9 cellular contexts compared by ENCODE assay signal in the genomic region with DNA sequence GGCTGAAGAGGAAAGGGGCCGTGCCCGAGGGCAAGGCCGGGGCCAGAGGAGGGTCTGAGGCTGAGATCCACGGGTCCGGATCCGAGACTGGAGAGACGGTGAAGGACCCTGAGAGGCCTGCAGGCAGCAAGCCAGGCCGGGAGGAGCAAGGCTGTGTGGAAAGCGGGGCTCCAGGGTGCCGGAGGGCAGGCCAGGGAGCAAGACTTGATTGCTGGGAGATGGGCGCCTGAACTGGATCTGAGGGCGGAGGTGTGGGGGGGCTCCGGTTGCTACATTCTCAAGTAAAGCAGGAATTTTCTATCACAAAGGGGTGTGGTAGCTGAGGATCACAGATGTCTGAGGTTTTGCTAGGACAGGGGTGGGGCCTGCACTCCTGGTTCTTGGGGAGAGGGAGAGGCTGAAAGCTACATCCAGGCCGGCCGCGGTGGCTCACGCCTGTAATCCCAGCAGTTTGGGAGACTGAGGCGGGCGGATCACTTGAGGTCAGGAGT. TPM values are rescaled to one million over a fixed set of nuclear protein-coding genes. Genes with fewer than 3 reads are reported as not detected.
DNase-seq lines count a peak whose midpoint lies in the region; ATAC-seq and TF ChIP-seq lines count a peak whose summit lies in the region.
"Had no signal": no experiment of that assay in that cellular context is flagged by ENCODE, and none has a peak within 500 bp of the region (broad histone marks: within the 10 kb centered on the region; RNA-seq: fewer than 3 reads in every experiment).

No MANE protein-coding gene starts in this region.

- H3K9me3 ChIP-seq in naive thymus-derived CD4-positive, alpha-beta T cell (ENCODE audit: control insufficient read depth in 2 of 3, low read length in 3 of 3) = no peaks in the 10 kb centered on the region

- CTCF ChIA-PET in naive thymus-derived CD4-positive, alpha-beta T cell (lab: Charles Lee) = no interaction called here

- no peaks in the 10 kb centered on the region for H3K36me3 ChIP-seq in ACC112 (ENCODE audit: insufficient read depth, low read length)
- H3K36me3 ChIP-seq in H7 (replicated peaks; ENCODE audit: control insufficient read depth, insufficient read depth, low read length) = no peaks in the 10 kb centered on the region
- peaks cover 0 to 4% (median 0%) of the 10 kb centered on the region in 3 experiments for H3K36me3 ChIP-seq in naive thymus-derived CD4-positive, alpha-beta T cell (ENCODE audit: control insufficient read depth in 2 of 3, insufficient read depth in 3 of 3, low read length in 3 of 3)

- TF ChIP-seq CTCF in omental fat pad (IDR thresholded peaks at IDR 0.05) = no peak

- POLR2A ChIA-PET in naive thymus-derived CD4-positive, alpha-beta T cell (lab: Charles Lee) = interaction anchor here (3.8 kb wide), 1 partner anchor 10 kb away, joined by 21 read pairs; no protein-coding TSS in a partner anchor

- peak overlapping the region in 1 of 9 donors; percentile 88 for H3K27ac Mint-ChIP-seq in naive thymus-derived CD4-positive, alpha-beta T cell

- H3K27ac ChIP-seq in ACC112 (ENCODE audit: low read depth, low read length) (no peak overlapping the region), cingulate gyrus (ENCODE audit: low read depth, low read length) (peak overlapping the region; percentile 94)
- H3K27ac ChIP-seq in naive thymus-derived CD4-positive, alpha-beta T cell (ENCODE audit: low read depth, low read length) = no peak overlapping the region

- H3K4me1 Mint-ChIP-seq in naive thymus-derived CD4-positive, alpha-beta T cell = peaks cover 13 to 28% (median 23%) of the 10 kb centered on the region in 7 donors

- peaks cover 0 to 8% (median 0%) of the 10 kb centered on the region in 5 donors for H3K36me3 Mint-ChIP-seq in naive thymus-derived CD4-positive, alpha-beta T cell

- H3K9me3 Mint-ChIP-seq in naive thymus-derived CD4-positive, alpha-beta T cell = peaks cover 0 to 2% (median 0%) of the 10 kb centered on the region in 11 donors

- ATAC-seq in naive thymus-derived CD4-positive, alpha-beta T cell = no peak
- no peak for ATAC-seq in omental fat pad (ENCODE audit: low FRiP score)

- H3K79me2 ChIP-seq in ACC112 (ENCODE audit: control insufficient read depth, insufficient read depth, low read length, unreplicated experiment) = no peaks in the 10 kb centered on the region

- intact Hi-C loops in naive thymus-derived CD4-positive, alpha-beta T cell (cut with micrococcal nuclease) = loop anchor here (2.0 kb wide), 2 partner anchors 223 to 247 kb away; partner anchors contain the start of gene CYTH2 (in 1 of the 2)

- peak overlapping the region in 7 of 10 donors; percentile 21 to 88 (median 47) for H3K4me3 Mint-ChIP-seq in naive thymus-derived CD4-positive, alpha-beta T cell

- H3K4me1 ChIP-seq in ACC112 (ENCODE audit: control insufficient read depth, insufficient read depth, low read length, unreplicated experiment) = peaks cover 15% of the 10 kb centered on the region
- peaks cover 11 to 12% of the 10 kb centered on the region in 2 donors for H3K4me1 ChIP-seq in naive thymus-derived CD4-positive, alpha-beta T cell (ENCODE audit: control insufficient read depth in 2 of 2, insufficient read depth in 2 of 2, low read length in 2 of 2)

- no peak overlapping the region for H2AFZ ChIP-seq in ACC112 (ENCODE audit: low read length, unreplicated experiment)

- peak overlapping the region; percentile 73; the same call in 1 of the 2 replicates for H3K4me3 ChIP-seq in ACC112 (ENCODE audit: low read depth, low read length)
- H3K4me3 ChIP-seq in H7 (ENCODE audit: insufficient read depth, low read depth, low read length) = no peak overlapping the region
- H3K4me3 ChIP-seq in naive thymus-derived CD4-positive, alpha-beta T cell (ENCODE audit: low read length) = no peak overlapping the region

- DNase-seq in H7 (peak; percentile 50), NCI-H2107 treated with DMSO at 0.1 percent for 48 hours (lab: John Stamatoyannopoulos, UW; ENCODE audit: unreplicated experiment) (no peak), NCI-H146 (lab: John Stamatoyannopoulos, UW) (no peak), dedifferentiated amniotic fluid mesenchymal stem cell (ENCODE audit: extremely low spot score) (no peak), omental fat pad (ENCODE audit: low spot score) (no peak)
- no peak for DNase-seq in naive thymus-derived CD4-positive, alpha-beta T cell
- DNase-seq: activated CD8-positive, alpha-beta memory T cell treated with anti-CD3 and anti-CD28 coated beads, Interleukin-2, amount 50 U/mL, for 4 hours had no signal

- no peaks in the 10 kb centered on the region for H3K27me3 Mint-ChIP-seq in naive thymus-derived CD4-positive, alpha-beta T cell

- H3K27me3 ChIP-seq in ACC112 (ENCODE audit: insufficient read depth, low read length) = no peaks in the 10 kb centered on the region
- H3K27me3 ChIP-seq in H7 (ENCODE audit: control insufficient read depth, insufficient read depth, low read length) = no peaks in the 10 kb centered on the region
- no peaks in the 10 kb centered on the region for H3K27me3 ChIP-seq in naive thymus-derived CD4-positive, alpha-beta T cell (ENCODE audit: control insufficient read depth in 2 of 2, insufficient read depth in 2 of 2, low read length in 2 of 2)

RNA-seq across cellular contexts. Expression of gene MAMSTR, which starts 3.8 kb away (rescaled TPM):
- 1.7 and 2.4 TPM in 2 replicates for total RNA-seq in H7 (2014; rRNA removed; shearing (Covaris generic))
- 1 to 10 TPM in 3 of 5 experiments, under 1 TPM in 2; 0.80 to 2.1 (median 1.3) TPM for total RNA-seq in naive thymus-derived CD4-positive, alpha-beta T cell
- polyA plus RNA-seq in naive thymus-derived CD4-positive, alpha-beta T cell = under 1 TPM; 0.25 to 0.87 TPM
- total RNA-seq in omental fat pad = 1 to 10 TPM in 2 of 4 donors, under 1 TPM in 2; 0.36 to 3.0 (median 1.0) TPM

RNA-seq across cellular contexts. Expression of gene FUT2, which starts 20.0 kb away (rescaled TPM):
- 0.78 and 1.8 TPM in 2 replicates for total RNA-seq in H7 (2014; rRNA removed; shearing (Covaris generic))
- total RNA-seq in naive thymus-derived CD4-positive, alpha-beta T cell = not detected
- polyA plus RNA-seq in naive thymus-derived CD4-positive, alpha-beta T cell = under 1 TPM; 0.09 to 0.78 TPM
- under 1 TPM in 2 of 4 donors, not detected in 2; 0.24 to 0.28 TPM for total RNA-seq in omental fat pad

RNA-seq across cellular contexts. Expression of gene RASIP1, which starts 24.7 kb away (rescaled TPM):
- total RNA-seq in H7 (2014; rRNA removed; shearing (Covaris generic)) = 4.5 and 4.6 TPM in 2 replicates
- under 1 TPM in 2 of 5 experiments, not detected in 3; 0.12 to 0.21 TPM for total RNA-seq in naive thymus-derived CD4-positive, alpha-beta T cell
- under 1 TPM; 0.12 to 0.65 TPM for polyA plus RNA-seq in naive thymus-derived CD4-positive, alpha-beta T cell
- 10 to 100 TPM; 11.3 to 60.8 (median 32.4) TPM for total RNA-seq in omental fat pad

RNA-seq across cellular contexts. Expression of gene IZUMO1, which starts 31.0 kb away (rescaled TPM):
- total RNA-seq in H7 (2014; rRNA removed; shearing (Covaris generic)) = 0.18 and 0.24 TPM in 2 replicates
- not detected for total RNA-seq in naive thymus-derived CD4-positive, alpha-beta T cell
- polyA plus RNA-seq in naive thymus-derived CD4-positive, alpha-beta T cell = not detected
- total RNA-seq in omental fat pad = 1 to 10 TPM in 3 of 4 donors, not detected in 1; 1.3 to 2.5 (median 1.3) TPM

RNA-seq across cellular contexts. Expression of gene FUT1, which starts 36.7 kb away (rescaled TPM):
- 6.1 and 8.2 TPM in 2 replicates for total RNA-seq in H7 (2014; rRNA removed; shearing (Covaris generic))
- total RNA-seq in naive thymus-derived CD4-positive, alpha-beta T cell = under 1 TPM in 1 of 5 experiments, not detected in 4; 0.17 TPM
- polyA plus RNA-seq in naive thymus-derived CD4-positive, alpha-beta T cell = not detected
- total RNA-seq in omental fat pad = 1 to 10 TPM; 2.2 to 7.1 (median 5.3) TPM
